In genomic region chr1:156433602-156434001, GRCh38 we compare ENCODE assay signal across 29 cellular contexts.
DNase-seq lines count a peak whose midpoint lies in the region; ATAC-seq, FAIRE-seq and TF ChIP-seq lines count a peak whose summit lies in the region.
"Had no signal": no experiment of that assay in that cellular context is flagged by ENCODE, and none has a peak within 500 bp of the region (broad histone marks: within the 10 kb centered on the region; RNA-seq: fewer than 3 reads in every experiment).

No MANE protein-coding gene starts in this region.

- no peak overlapping the region for H3K27ac Mint-ChIP-seq in T-cell
- H3K27ac Mint-ChIP-seq: activated CD4-positive, alpha-beta memory T cell treated with anti-CD3 and anti-CD28 coated beads, Interleukin-2, amount 10 ng/mL, durations not matched to agents 7 days and 5 days; dendritic cell treated with granulocyte-macrophage colony-stimulating factor and Interleukin-4, amounts not matched to agents 40 ng/mL and 50 ng/mL, for 4 days; HFFc6; naive thymus-derived CD8-positive, alpha-beta T cell; stimulated activated memory B cell treated with anti-CD40 and anti-IgM and Interleukin-4, amounts not matched to agents 10 μg/mL and 1 μg/mL and 100 μg/mL, for 72 hours; WTC11 had no signal

- DNase-seq in GM12892 (ENCODE audit: insufficient read length) (no peak), NCI-H526 treated with DMSO at 0.1 percent for 48 hours (lab: John Stamatoyannopoulos, UW) (peak; percentile 66), T-cell (no peak)
- DNase-seq: activated CD4-positive, alpha-beta memory T cell treated with anti-CD3 and anti-CD28 coated beads, Interleukin-2, amount 10 ng/mL, durations not matched to agents 7 days and 5 days; activated naive CD4-positive, alpha-beta T cell treated with Interleukin-2 at 50 U/mL for 16 hours; activated T-cell treated with anti-CD3 and anti-CD28 coated beads for 4 hours; amygdala; HFFc6; islet precursor cell; midbrain; naive thymus-derived CD8-positive, alpha-beta T cell; NCI-H146; NCI-H510A treated with DMSO at 0.1 percent for 48 hours; NK-92 treated with Interleukin-12 subunit alpha and Interleukin-12 subunit beta, amount 100 ng/mL, for 24 hours; SHP77 treated with DMSO at 0.1 percent for 48 hours; small intestine; stimulated activated CD4-positive, alpha-beta T cell treated with anti-CD3 and anti-CD28 coated beads, Interleukin-2, amount 100 ng/mL, for 48 hours; T1000; testis had no signal

- no peak for TF ChIP-seq POLR2A in GM12892 (IDR thresholded peaks at IDR 0.05; ENCODE audit: low read depth, low read length)

- H3K9me3 Mint-ChIP-seq in T-cell, result no peaks in the 10 kb centered on the region
- H3K9me3 Mint-ChIP-seq: activated CD4-positive, alpha-beta memory T cell treated with anti-CD3 and anti-CD28 coated beads, Interleukin-2, amount 10 ng/mL, durations not matched to agents 7 days and 5 days; dendritic cell treated with granulocyte-macrophage colony-stimulating factor and Interleukin-4, amounts not matched to agents 40 ng/mL and 50 ng/mL, for 4 days; stimulated activated memory B cell treated with anti-CD40 and anti-IgM and Interleukin-4, amounts not matched to agents 10 μg/mL and 1 μg/mL and 100 μg/mL, for 72 hours; WTC11 had no signal

- H3K4me1 Mint-ChIP-seq in T-cell, result peaks cover 19 to 35% (median 23%) of the 10 kb centered on the region in 3 donors

- no peak overlapping the region for H3K9ac ChIP-seq in iPS-15b (ENCODE audit: low read depth, low read length)

- H3K4me1 ChIP-seq in iPS-15b (ENCODE audit: control insufficient read depth, insufficient read depth, low read length), result peaks cover 24% of the 10 kb centered on the region

- peaks cover 98% of the 10 kb centered on the region for H3K27me3 ChIP-seq in iPS-15b (ENCODE audit: control insufficient read depth, insufficient read depth, low read length)
- H3K27me3 ChIP-seq: testis had no signal

- H3K4me3 ChIP-seq in iPS-15b (ENCODE audit: low read depth, low read length), result peak overlapping the region; percentile 10
- H3K4me3 ChIP-seq: cardiac muscle cell, K562, testis had no signal

- H3K27me3 Mint-ChIP-seq in T-cell, result peaks cover 78 to 88% of the 10 kb centered on the region in 2 donors

- FAIRE-seq in GM12892 (lab: Jason Lieb, UNC), result peak; percentile 74
- FAIRE-seq: D721Med, K562, small intestine had no signal

- CTCF ChIA-PET in T-cell (lab: Charles Lee), result interaction anchor here in 1 of 2 donors (5.3 kb wide), 1 partner anchor 48 kb away, joined by 23 read pairs; no protein-coding TSS in a partner anchor

- ATAC-seq in GM19025 (IDR thresholded peaks at IDR 0.05; ENCODE audit: low read depth, unreplicated experiment) (peak; percentile 73), T-cell (replicated peaks in 1 of 4) (no peak), HG02571 (IDR thresholded peaks at IDR 0.05; ENCODE audit: unreplicated experiment) (no peak), GM18511 (IDR thresholded peaks at IDR 0.05; ENCODE audit: unreplicated experiment) (no peak)
- ATAC-seq: K562; naive thymus-derived CD8-positive, alpha-beta T cell; stimulated activated memory B cell treated with anti-CD40 and anti-IgM and Interleukin-4, amounts not matched to agents 10 μg/mL and 1 μg/mL and 100 μg/mL, for 72 hours; WTC11 had no signal

- H3K9me3 ChIP-seq in iPS-15b (ENCODE audit: control insufficient read depth, insufficient read depth, low read length), result no peaks in the 10 kb centered on the region
- H3K9me3 ChIP-seq: testis had no signal

- no peaks in the 10 kb centered on the region for H3K36me3 ChIP-seq in iPS-15b (ENCODE audit: control insufficient read depth, insufficient read depth, low read length)
- H3K36me3 ChIP-seq: cardiac muscle cell had no signal

- POLR2A ChIA-PET in T-cell (lab: Charles Lee), result no interaction called here

- no peak overlapping the region for H3K4me3 Mint-ChIP-seq in T-cell
- H3K4me3 Mint-ChIP-seq: activated CD4-positive, alpha-beta memory T cell treated with anti-CD3 and anti-CD28 coated beads, Interleukin-2, amount 10 ng/mL, durations not matched to agents 7 days and 5 days; dendritic cell treated with granulocyte-macrophage colony-stimulating factor and Interleukin-4, amounts not matched to agents 40 ng/mL and 50 ng/mL, for 4 days; HFFc6; stimulated activated memory B cell treated with anti-CD40 and anti-IgM and Interleukin-4, amounts not matched to agents 10 μg/mL and 1 μg/mL and 100 μg/mL, for 72 hours; WTC11 had no signal

- no peaks in the 10 kb centered on the region for H3K36me3 Mint-ChIP-seq in T-cell
- H3K36me3 Mint-ChIP-seq: stimulated activated memory B cell treated with anti-CD40 and anti-IgM and Interleukin-4, amounts not matched to agents 10 μg/mL and 1 μg/mL and 100 μg/mL, for 72 hours had no signal
